Comparison of ENCODE assay signal across 19 cellular contexts in genomic region chr3:195062866-195063540, GRCh38.
DNase-seq lines count a peak whose midpoint lies in the region; ATAC-seq and TF ChIP-seq lines count a peak whose summit lies in the region.
"Had no signal": no experiment of that assay in that cellular context is flagged by ENCODE, and none has a peak within 500 bp of the region (broad histone marks: within the 10 kb centered on the region; RNA-seq: fewer than 3 reads in every experiment).

No MANE protein-coding gene starts in this region.

- H3K4me3 ChIP-seq in neural progenitor cell = no peak overlapping the region
- H3K4me3 ChIP-seq: Peyer's patch had no signal

- peaks cover 32% of the 10 kb centered on the region for H3K36me3 Mint-ChIP-seq in brain
- peaks cover 21% of the 10 kb centered on the region for H3K36me3 Mint-ChIP-seq in neural progenitor cell
- H3K36me3 Mint-ChIP-seq in stimulated activated effector memory CD8-positive, alpha-beta T cell treated with anti-CD3 and anti-CD28 coated beads, Interleukin-12 subunit alpha, Interleukin-12 subunit beta, amount 100 ng/mL, for 72 hours = peaks cover 2% of the 10 kb centered on the region

- no peaks in the 10 kb centered on the region for H3K9me3 ChIP-seq in neural progenitor cell (ENCODE audit: low read depth)
- H3K9me3 ChIP-seq: Peyer's patch had no signal

- no peaks in the 10 kb centered on the region for H3K27me3 Mint-ChIP-seq in stimulated activated naive CD8-positive, alpha-beta T cell treated with anti-CD3 and anti-CD28 coated beads, Interleukin-15, amount 100 ng/mL, for 72 hours
- peaks cover 5% of the 10 kb centered on the region for H3K27me3 Mint-ChIP-seq in brain
- peaks cover 9% of the 10 kb centered on the region for H3K27me3 Mint-ChIP-seq in neural progenitor cell (ENCODE audit: insufficient read depth, low read depth)
- H3K27me3 Mint-ChIP-seq: IgD-negative memory B cell had no signal

- no peaks in the 10 kb centered on the region for H3K4me1 Mint-ChIP-seq in stimulated activated naive CD8-positive, alpha-beta T cell treated with anti-CD3 and anti-CD28 coated beads, Interleukin-15, amount 100 ng/mL, for 72 hours
- H3K4me1 Mint-ChIP-seq in brain = peaks cover 36% of the 10 kb centered on the region
- peaks cover 29% of the 10 kb centered on the region for H3K4me1 Mint-ChIP-seq in neural progenitor cell
- no peaks in the 10 kb centered on the region for H3K4me1 Mint-ChIP-seq in stimulated activated effector memory CD8-positive, alpha-beta T cell treated with anti-CD3 and anti-CD28 coated beads, Interleukin-12 subunit alpha, Interleukin-12 subunit beta, amount 100 ng/mL, for 72 hours
- H3K4me1 Mint-ChIP-seq: CD4-positive, CD25-positive, alpha-beta regulatory T cell had no signal

- H3K4me1 ChIP-seq in neural progenitor cell = no peaks in the 10 kb centered on the region

- H3K36me3 ChIP-seq in neural progenitor cell = no peaks in the 10 kb centered on the region
- H3K36me3 ChIP-seq: Peyer's patch had no signal

- peak overlapping the region; percentile 19 to 44 for H3K27ac Mint-ChIP-seq in stimulated activated naive CD8-positive, alpha-beta T cell treated with anti-CD3 and anti-CD28 coated beads, Interleukin-15, amount 100 ng/mL, for 72 hours
- H3K27ac Mint-ChIP-seq in brain (peak overlapping the region in 3 of 5 experiments; percentile 13 to 61 (median 50)), neural progenitor cell (peak overlapping the region; percentile 69)
- H3K27ac Mint-ChIP-seq in stimulated activated effector memory CD8-positive, alpha-beta T cell treated with anti-CD3 and anti-CD28 coated beads, Interleukin-12 subunit alpha, Interleukin-12 subunit beta, amount 100 ng/mL, for 72 hours = no peak overlapping the region
- H3K27ac Mint-ChIP-seq: CD4-positive, CD25-positive, alpha-beta regulatory T cell; HFFc6; IgD-negative memory B cell had no signal

- H3F3A ChIP-seq in neural progenitor cell (ENCODE audit: low read depth) = no peaks in the 10 kb centered on the region

- peaks cover 0 to 12% of the 10 kb centered on the region in 2 donors for H3K9me3 Mint-ChIP-seq in stimulated activated naive CD8-positive, alpha-beta T cell treated with anti-CD3 and anti-CD28 coated beads, Interleukin-15, amount 100 ng/mL, for 72 hours
- H3K9me3 Mint-ChIP-seq in brain (peaks cover 0 to 22% (median 8%) of the 10 kb centered on the region in 5 experiments), neural progenitor cell (peaks cover 15% of the 10 kb centered on the region)
- no peaks in the 10 kb centered on the region for H3K9me3 Mint-ChIP-seq in stimulated activated effector memory CD8-positive, alpha-beta T cell treated with anti-CD3 and anti-CD28 coated beads, Interleukin-12 subunit alpha, Interleukin-12 subunit beta, amount 100 ng/mL, for 72 hours
- H3K9me3 Mint-ChIP-seq: HFFc6, IgD-negative memory B cell had no signal

- no peaks in the 10 kb centered on the region for H3K27me3 ChIP-seq in neural progenitor cell
- H3K27me3 ChIP-seq: Peyer's patch had no signal

- ATAC-seq in stimulated activated naive CD8-positive, alpha-beta T cell treated with anti-CD3 and anti-CD28 coated beads, Interleukin-15, amount 100 ng/mL, for 72 hours = peak; percentile 18
- no peak for ATAC-seq in stimulated activated naive CD8-positive, alpha-beta T cell treated with anti-CD3 and anti-CD28 coated beads, Interleukin-15, Interleukin-2, amounts not matched to agents 100 U/mL and 50 U/mL, for 24 hours
- no peak for ATAC-seq in HG03439 (IDR thresholded peaks at IDR 0.05; ENCODE audit: unreplicated experiment)
- ATAC-seq in GM19463 (IDR thresholded peaks at IDR 0.05; ENCODE audit: unreplicated experiment) = no peak
- ATAC-seq in stimulated activated effector memory CD8-positive, alpha-beta T cell treated with anti-CD3 and anti-CD28 coated beads, Interleukin-12 subunit alpha, Interleukin-12 subunit beta, amount 100 ng/mL, for 72 hours = no peak

- H3K4me2 ChIP-seq in neural progenitor cell = no peak overlapping the region

- no peaks in the 10 kb centered on the region for H3K79me2 ChIP-seq in neural progenitor cell (ENCODE audit: low read depth)

- no peak overlapping the region for H3K9ac ChIP-seq in neural progenitor cell

- no peak for DNase-seq in stimulated activated naive CD8-positive, alpha-beta T cell treated with anti-CD3 and anti-CD28 coated beads, Interleukin-15, amount 100 ng/mL, for 72 hours
- DNase-seq in stimulated activated naive CD8-positive, alpha-beta T cell treated with anti-CD3 and anti-CD28 coated beads, Interleukin-15, Interleukin-2, amounts not matched to agents 100 U/mL and 50 U/mL, for 24 hours = no peak
- no peak for DNase-seq in neural progenitor cell (ENCODE audit: low spot score)
- no peak for DNase-seq in stimulated activated effector memory CD8-positive, alpha-beta T cell treated with anti-CD3 and anti-CD28 coated beads, Interleukin-12 subunit alpha, Interleukin-12 subunit beta, amount 100 ng/mL, for 72 hours (ENCODE audit: low spot score in 2 of 2)
- DNase-seq: CD4-positive, CD25-positive, alpha-beta regulatory T cell; EL; HFFc6; Kasumi-1; NCI-H1105 treated with DMSO at 0.1 percent for 48 hours; NCI-H1694 treated with DMSO at 0.1 percent for 48 hours; NCI-H2107; NCI-H226; NCI-H524 treated with DMSO at 0.1 percent for 48 hours; SHP77 treated with DMSO at 0.1 percent for 48 hours had no signal

- TF ChIP-seq CTCF in brain (conservative IDR thresholded peaks at IDR 0.05) = no peak
- no peak for TF ChIP-seq CTCF in neural progenitor cell (IDR thresholded peaks at IDR 0.05)

- no peak overlapping the region for H2AFZ ChIP-seq in neural progenitor cell (replicated peaks)

- H3K27ac ChIP-seq in neural progenitor cell = no peak overlapping the region
- H3K27ac ChIP-seq: Peyer's patch had no signal

- no peaks in the 10 kb centered on the region for H4K20me1 ChIP-seq in neural progenitor cell (ENCODE audit: low read depth)

- H3K4me3 Mint-ChIP-seq in stimulated activated naive CD8-positive, alpha-beta T cell treated with anti-CD3 and anti-CD28 coated beads, Interleukin-15, amount 100 ng/mL, for 72 hours = no peak overlapping the region
- no peak overlapping the region for H3K4me3 Mint-ChIP-seq in brain
- H3K4me3 Mint-ChIP-seq in neural progenitor cell = no peak overlapping the region
- no peak overlapping the region for H3K4me3 Mint-ChIP-seq in stimulated activated effector memory CD8-positive, alpha-beta T cell treated with anti-CD3 and anti-CD28 coated beads, Interleukin-12 subunit alpha, Interleukin-12 subunit beta, amount 100 ng/mL, for 72 hours
- H3K4me3 Mint-ChIP-seq: CD4-positive, CD25-positive, alpha-beta regulatory T cell; HFFc6 had no signal
